2 cellular contexts compared by ENCODE assay signal in the genomic region with DNA sequence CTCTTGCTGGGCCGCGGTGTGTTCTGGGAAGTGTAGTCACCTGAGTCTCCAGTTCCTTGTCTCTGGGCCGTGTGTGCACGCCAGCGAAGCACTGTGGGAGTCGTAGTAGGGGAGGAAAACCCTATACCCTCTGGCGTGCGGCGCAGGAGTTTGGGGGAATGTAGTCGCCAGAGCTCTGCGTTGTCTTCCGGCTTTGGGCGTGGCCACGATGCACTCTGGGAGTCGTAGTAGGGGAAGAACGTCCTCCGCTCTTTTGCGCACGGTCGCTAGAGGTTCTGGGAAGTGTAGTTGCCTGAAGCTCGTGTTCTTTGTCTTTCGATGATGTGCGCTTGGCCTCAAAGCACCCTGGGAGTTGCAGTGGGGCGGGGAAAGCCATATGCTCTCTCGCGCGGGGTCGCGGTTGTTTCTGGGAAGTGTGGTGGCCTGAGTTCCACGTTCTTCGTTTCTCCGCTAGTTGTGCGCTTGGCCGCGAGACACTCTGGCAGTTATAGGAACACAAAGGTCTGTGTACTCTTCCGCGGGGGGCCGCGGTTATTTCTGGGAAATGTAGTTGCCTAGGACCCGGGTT.
TF ChIP-seq lines count a peak whose summit lies in the region.

No MANE protein-coding gene starts in this region.

TF ChIP-seq in GM23338, 12 proteins besides CTCF, POLR2A, EP300 and RAD21 (continued from another document):
- TF ChIP-seq ZNF462 (CRISPR knock-in tag; IDR thresholded peaks at IDR 0.05) (no peak), CREB1 (CRISPR knock-in tag; IDR thresholded peaks at IDR 0.05; ENCODE audit: low read depth) (peak; percentile 97), NANOG (IDR thresholded peaks at IDR 0.05; ENCODE audit: borderline replicate concordance) (no peak)

TF ChIP-seq in neural cell, 6 proteins besides CTCF, POLR2A, EP300 and RAD21 (continued from another document):
- peak; percentile 74 for TF ChIP-seq TAF1 (IDR thresholded peaks at IDR 0.05; ENCODE audit: low read depth)
- peak; percentile 74 for TF ChIP-seq MXI1 (conservative IDR thresholded peaks at IDR 0.05; ENCODE audit: poor library complexity, severe bottlenecking)
- peak; percentile 61 for TF ChIP-seq POLR2AphosphoS5 (IDR thresholded peaks at IDR 0.05)
- no peak for TF ChIP-seq SMC3 (conservative IDR thresholded peaks at IDR 0.05; ENCODE audit: poor library complexity)
